In genomic region chr18:42298744-42299685, GRCh38 we compare ENCODE assay signal across 1 cellular context.
A peak's percentile ranks its signal among the peaks of the same experiment; 100 is the strongest.
TF ChIP-seq lines count a peak whose summit lies in the region.

No MANE protein-coding gene starts in this region.

TF ChIP-seq in HepG2, 621 proteins besides CTCF, POLR2A, EP300 and RAD21 (continued from another document):
- TF ChIP-seq ZNF407 (CRISPR knock-in tag; IDR thresholded peaks at IDR 0.05; ENCODE audit: not compliant biosample characterization): no peak
- no peak for TF ChIP-seq ZNF883 (CRISPR knock-in tag; IDR thresholded peaks at IDR 0.05; ENCODE audit: not compliant biosample characterization)
- no peak for TF ChIP-seq ZNF318 (CRISPR knock-in tag; IDR thresholded peaks at IDR 0.05)
- TF ChIP-seq ZFP90 (CRISPR knock-in tag; IDR thresholded peaks at IDR 0.05; ENCODE audit: borderline replicate concordance): no peak
- TF ChIP-seq TARDBP (CRISPR knock-in tag; IDR thresholded peaks at IDR 0.05): no peak
- TF ChIP-seq ZIK1 (CRISPR knock-in tag; IDR thresholded peaks at IDR 0.05; ENCODE audit: borderline replicate concordance, low read depth): no peak
- TF ChIP-seq ERF (CRISPR knock-in tag; IDR thresholded peaks at IDR 0.05): no peak
- no peak for TF ChIP-seq ZNF75D (CRISPR knock-in tag; IDR thresholded peaks at IDR 0.05; ENCODE audit: borderline replicate concordance)
- TF ChIP-seq THAP8 (CRISPR knock-in tag; IDR thresholded peaks at IDR 0.05; ENCODE audit: borderline replicate concordance): no peak
- TF ChIP-seq REPIN1 (CRISPR knock-in tag; IDR thresholded peaks at IDR 0.05; ENCODE audit: borderline replicate concordance, low read depth): 0 out of 2 replicates have a peak, but pooled peaks have one; percentile 21
- no peak for TF ChIP-seq MIXL1 (CRISPR knock-in tag; IDR thresholded peaks at IDR 0.05)
